Comparison of ENCODE assay signal across 8 cellular contexts in the genomic region with DNA sequence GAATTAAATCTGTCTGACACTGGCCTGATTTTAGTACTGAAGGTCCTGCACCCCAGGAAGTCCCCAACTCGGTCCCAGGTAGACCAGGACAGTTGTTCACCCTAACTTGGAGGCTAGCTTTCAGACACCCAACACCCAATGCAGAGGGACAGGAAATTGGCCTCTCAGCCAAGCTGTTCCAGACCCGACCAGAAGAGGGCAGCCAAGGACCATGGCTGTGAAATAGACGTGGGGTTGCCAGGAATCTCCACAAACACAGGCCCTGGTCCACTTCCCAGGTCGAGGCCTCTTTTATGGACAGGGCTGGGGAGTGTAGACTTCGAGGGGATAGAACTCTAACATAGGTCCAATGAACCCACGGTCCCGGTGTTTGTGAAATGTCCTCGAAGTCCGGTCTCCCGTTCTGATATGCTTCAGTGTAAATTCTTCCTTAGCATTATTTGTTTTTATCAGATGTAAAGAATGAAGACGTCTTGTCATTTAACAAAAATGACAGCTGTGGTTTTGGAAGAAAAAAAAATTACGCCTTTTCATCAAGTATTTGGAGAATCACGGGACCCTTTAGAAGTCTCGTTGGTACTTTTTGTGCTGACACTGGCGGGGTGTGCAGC.
DNase-seq lines count a peak whose midpoint lies in the region; ATAC-seq and TF ChIP-seq lines count a peak whose summit lies in the region.

No MANE protein-coding gene starts in this region.

- H3K9me3 ChIP-seq in esophagus squamous epithelium, result no peaks in the 10 kb centered on the region
- H3K9me3 ChIP-seq in upper lobe of left lung, result no peaks in the 10 kb centered on the region

- no peak for TF ChIP-seq POLR2A in esophagus squamous epithelium (IDR thresholded peaks at IDR 0.05)
- no peak for TF ChIP-seq POLR2A in upper lobe of left lung (IDR thresholded peaks at IDR 0.05)

- intact Hi-C loops in esophagus squamous epithelium (cut with DNase I), result no loop called here

- DNase-seq in AG08396 (ENCODE audit: low spot score), result peak; percentile 58
- DNase-seq in GM13976 (ENCODE audit: low spot score), result peak; percentile 83
- DNase-seq in NCI-H2081 treated with DMSO at 0.1 percent for 48 hours (lab: John Stamatoyannopoulos, UW), result peak; percentile 10
- peak; percentile 92 for DNase-seq in WTC11 (ENCODE audit: low spot score)
- no peak for DNase-seq in esophagus squamous epithelium (lab: John Stamatoyannopoulos, UW)
- DNase-seq in upper lobe of left lung, result peak in 1 of 2 donors; percentile 66

- H3K9me3 Mint-ChIP-seq in WTC11, result no peaks in the 10 kb centered on the region
- H3K9me3 Mint-ChIP-seq in nephron, result no peaks in the 10 kb centered on the region

- TF ChIP-seq CTCF in GM13976 (IDR thresholded peaks at IDR 0.05; ENCODE audit: borderline replicate concordance, control extremely low read depth, extremely low read depth, insufficient read depth, missing control alignments) (peak; percentile 92), WTC11 (IDR thresholded peaks at IDR 0.05) (peak; percentile 90), esophagus squamous epithelium (IDR thresholded peaks at IDR 0.05) (peak; percentile 50 to 89 (median 80)), nephron (IDR thresholded peaks at IDR 0.05; ENCODE audit: unreplicated experiment in 3 of 3) (peak; percentile 93 to 94 (median 93)), upper lobe of left lung (IDR thresholded peaks at IDR 0.05) (peak; percentile 66 to 88 (median 82))

- WGBS in esophagus squamous epithelium, 2 donors, result 46 to 67% methylated on average over 11 to 13 of the region's 15 CpGs
- 51 to 66% methylated on average over 11 to 15 of the region's 15 CpGs for WGBS in upper lobe of left lung, 2 donors

- H3K4me3 Mint-ChIP-seq in WTC11, result no peak overlapping the region
- peak overlapping the region in 1 of 3 experiments; percentile 52 for H3K4me3 Mint-ChIP-seq in nephron

- H3K27me3 Mint-ChIP-seq in WTC11 (ENCODE audit: low read depth) (no peaks in the 10 kb centered on the region; the same call in 1 of the 2 replicates), nephron (ENCODE audit: low read depth) (peaks cover 15% of the 10 kb centered on the region)

- ATAC-seq in HG02870 (IDR thresholded peaks at IDR 0.05; ENCODE audit: unreplicated experiment) (peak; percentile 74), WTC11 (peak; percentile 90), upper lobe of left lung (ENCODE audit: low FRiP score in 2 of 2) (peak; percentile 76 to 86)

- H3K4me1 ChIP-seq in esophagus squamous epithelium (no peaks in the 10 kb centered on the region), upper lobe of left lung (no peaks in the 10 kb centered on the region)

- H3K36me3 ChIP-seq in esophagus squamous epithelium, result no peaks in the 10 kb centered on the region
- H3K36me3 ChIP-seq in upper lobe of left lung, result no peaks in the 10 kb centered on the region

- no peak overlapping the region for H3K27ac Mint-ChIP-seq in WTC11
- H3K27ac Mint-ChIP-seq in nephron, result peak overlapping the region; percentile 65 to 95 (median 91)

- H3K4me3 ChIP-seq in esophagus squamous epithelium (no peak overlapping the region), upper lobe of left lung (no peak overlapping the region)

- no peaks in the 10 kb centered on the region for H3K36me3 Mint-ChIP-seq in WTC11
- no peaks in the 10 kb centered on the region for H3K36me3 Mint-ChIP-seq in nephron (ENCODE audit: low read depth)

- POLR2A ChIA-PET in WTC11 (lab: Charles Lee), result interaction anchor here (0.5 kb wide), 1 partner anchor 353 kb away, joined by 3 read pairs; no protein-coding TSS in a partner anchor

- CTCF ChIA-PET in WTC11 (lab: Charles Lee), result interaction anchor here (0.6 to 3.2 kb wide), 20 partner anchors 11 to 615 kb away, joined by 3 to 43 read pairs (median 4); a partner anchor contains a TSS

- in situ Hi-C loops in GM13976 (cut with MboI; ENCODE audit: low sequenced_read_pairs, unreplicated experiment), result loop anchor here (25.0 kb wide), 1 partner anchor 533 kb away; a partner anchor contains a TSS

- TF ChIP-seq EP300 in upper lobe of left lung (IDR thresholded peaks at IDR 0.05), result no peak

- H3K27me3 ChIP-seq in esophagus squamous epithelium (peaks cover 0 to 3% (median 0%) of the 10 kb centered on the region in 4 donors), upper lobe of left lung (no peaks in the 10 kb centered on the region)

- no peak overlapping the region for H3K27ac ChIP-seq in esophagus squamous epithelium
- H3K27ac ChIP-seq in upper lobe of left lung, result no peak overlapping the region

- peaks cover 10% of the 10 kb centered on the region for H3K4me1 Mint-ChIP-seq in WTC11
- H3K4me1 Mint-ChIP-seq in nephron, result peaks cover 44% of the 10 kb centered on the region

TF ChIP-seq in WTC11, 78 proteins besides CTCF, POLR2A, EP300 and RAD21:
- TF ChIP-seq, protein P1, sequence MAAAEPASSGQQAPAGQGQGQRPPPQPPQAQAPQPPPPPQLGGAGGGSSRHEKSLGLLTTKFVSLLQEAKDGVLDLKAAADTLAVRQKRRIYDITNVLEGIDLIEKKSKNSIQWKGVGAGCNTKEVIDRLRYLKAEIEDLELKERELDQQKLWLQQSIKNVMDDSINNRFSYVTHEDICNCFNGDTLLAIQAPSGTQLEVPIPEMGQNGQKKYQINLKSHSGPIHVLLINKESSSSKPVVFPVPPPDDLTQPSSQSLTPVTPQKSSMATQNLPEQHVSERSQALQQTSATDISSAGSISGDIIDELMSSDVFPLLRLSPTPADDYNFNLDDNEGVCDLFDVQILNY (CRISPR knock-in tag; IDR thresholded peaks at IDR 0.05), result no peak
- TF ChIP-seq SOX15 (CRISPR knock-in tag; IDR thresholded peaks at IDR 0.05) (no peak), ZNF317 (CRISPR knock-in tag; IDR thresholded peaks at IDR 0.05; ENCODE audit: borderline replicate concordance, low read depth) (no peak), ZNF138 (CRISPR knock-in tag; conservative IDR thresholded peaks at IDR 0.05) (no peak)
- TF ChIP-seq, protein P2, sequence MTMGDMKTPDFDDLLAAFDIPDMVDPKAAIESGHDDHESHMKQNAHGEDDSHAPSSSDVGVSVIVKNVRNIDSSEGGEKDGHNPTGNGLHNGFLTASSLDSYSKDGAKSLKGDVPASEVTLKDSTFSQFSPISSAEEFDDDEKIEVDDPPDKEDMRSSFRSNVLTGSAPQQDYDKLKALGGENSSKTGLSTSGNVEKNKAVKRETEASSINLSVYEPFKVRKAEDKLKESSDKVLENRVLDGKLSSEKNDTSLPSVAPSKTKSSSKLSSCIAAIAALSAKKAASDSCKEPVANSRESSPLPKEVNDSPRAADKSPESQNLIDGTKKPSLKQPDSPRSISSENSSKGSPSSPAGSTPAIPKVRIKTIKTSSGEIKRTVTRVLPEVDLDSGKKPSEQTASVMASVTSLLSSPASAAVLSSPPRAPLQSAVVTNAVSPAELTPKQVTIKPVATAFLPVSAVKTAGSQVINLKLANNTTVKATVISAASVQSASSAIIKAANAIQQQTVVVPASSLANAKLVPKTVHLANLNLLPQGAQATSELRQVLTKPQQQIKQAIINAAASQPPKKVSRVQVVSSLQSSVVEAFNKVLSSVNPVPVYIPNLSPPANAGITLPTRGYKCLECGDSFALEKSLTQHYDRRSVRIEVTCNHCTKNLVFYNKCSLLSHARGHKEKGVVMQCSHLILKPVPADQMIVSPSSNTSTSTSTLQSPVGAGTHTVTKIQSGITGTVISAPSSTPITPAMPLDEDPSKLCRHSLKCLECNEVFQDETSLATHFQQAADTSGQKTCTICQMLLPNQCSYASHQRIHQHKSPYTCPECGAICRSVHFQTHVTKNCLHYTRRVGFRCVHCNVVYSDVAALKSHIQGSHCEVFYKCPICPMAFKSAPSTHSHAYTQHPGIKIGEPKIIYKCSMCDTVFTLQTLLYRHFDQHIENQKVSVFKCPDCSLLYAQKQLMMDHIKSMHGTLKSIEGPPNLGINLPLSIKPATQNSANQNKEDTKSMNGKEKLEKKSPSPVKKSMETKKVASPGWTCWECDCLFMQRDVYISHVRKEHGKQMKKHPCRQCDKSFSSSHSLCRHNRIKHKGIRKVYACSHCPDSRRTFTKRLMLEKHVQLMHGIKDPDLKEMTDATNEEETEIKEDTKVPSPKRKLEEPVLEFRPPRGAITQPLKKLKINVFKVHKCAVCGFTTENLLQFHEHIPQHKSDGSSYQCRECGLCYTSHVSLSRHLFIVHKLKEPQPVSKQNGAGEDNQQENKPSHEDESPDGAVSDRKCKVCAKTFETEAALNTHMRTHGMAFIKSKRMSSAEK (CRISPR knock-in tag; IDR thresholded peaks at IDR 0.05; ENCODE audit: borderline replicate concordance), result no peak
